ENCODE assay signal across 16 cellular contexts in genomic region chr2:205654878-205655601, GRCh38. TPM values are rescaled to one million over a fixed set of nuclear protein-coding genes. Genes with fewer than 3 reads are reported as not detected.
A peak's percentile ranks its signal among the peaks of the same experiment; 100 is the strongest.
DNase-seq lines count a peak whose midpoint lies in the region; ATAC-seq, FAIRE-seq and TF ChIP-seq lines count a peak whose summit lies in the region.
"Had no signal": no experiment of that assay in that cellular context is flagged by ENCODE, and none has a peak within 500 bp of the region (broad histone marks: within the 10 kb centered on the region; RNA-seq: fewer than 3 reads in every experiment).

No MANE protein-coding gene starts in this region.

- 0 out of 4 replicates have a peak overlapping the region, but pooled peaks of 1 of the 2 experiments have one; percentile 10 for H4K8ac ChIP-seq in IMR-90 (ENCODE audit: low read depth in 2 of 2, low read length in 2 of 2)

- intact Hi-C loops in IMR-90 (cut with micrococcal nuclease) = no loop called here
- intact Hi-C loops in K562 (cut with micrococcal nuclease) = no loop called here
- intact Hi-C loops in left cardiac atrium (cut with DNase I) = no loop called here

- peak overlapping the region; percentile 74; the same call in 1 of the 2 replicates for H2AK5ac ChIP-seq in IMR-90 (ENCODE audit: low read depth, low read length)

- no peak overlapping the region for H3K9ac ChIP-seq in IMR-90 (ENCODE audit: low read depth, low read length)
- H3K9ac ChIP-seq in K562 (ENCODE audit: insufficient read depth in 1 of 2, low read depth in 2 of 2, low read length in 2 of 2) = no peak overlapping the region
- no peak overlapping the region for H3K9ac ChIP-seq in keratinocyte (ENCODE audit: control insufficient read depth, extremely low read depth, insufficient read depth, low read length)
- H3K9ac ChIP-seq: BLaER1 treated with 17β-estradiol and CSF1 and Interleukin-3, amounts not matched to agents 10 nM and 100 nM; KMS-11 had no signal

- peak overlapping the region; percentile 40 for H3K14ac ChIP-seq in IMR-90 (replicated peaks; ENCODE audit: low read depth, low read length)

- CTCF ChIA-PET in IMR-90 (lab: Yijun Ruan, JAX) (no interaction called here), K562 (lab: Yijun Ruan, JAX; ENCODE audit: low intra/inter-chr PET ratio) (no interaction called here)

- no peak overlapping the region for H2AFZ ChIP-seq in IMR-90 (replicated peaks; ENCODE audit: low read length, poor library complexity)
- no peak overlapping the region for H2AFZ ChIP-seq in K562 (ENCODE audit: low read depth, low read length)
- no peak overlapping the region for H2AFZ ChIP-seq in keratinocyte (ENCODE audit: control insufficient read depth, low read length)

- no peak for TF ChIP-seq CTCF in IMR-90 (conservative IDR thresholded peaks at IDR 0.05; ENCODE audit: low read depth, low read length)
- TF ChIP-seq CTCF in K562 (IDR thresholded peaks at IDR 0.05 in 2 of 3, conservative IDR thresholded peaks at IDR 0.05 in 1 of 3; ENCODE audit: insufficient read depth in 2 of 3, low read depth in 1 of 3, low read length in 3 of 3) = no peak
- TF ChIP-seq CTCF in keratinocyte (optimal IDR thresholded peaks at IDR 0.05 in 1 of 3, IDR thresholded peaks at IDR 0.05 in 1 of 3, conservative IDR thresholded peaks at IDR 0.05 in 1 of 3; ENCODE audit: extremely low read depth in 1 of 3, insufficient read depth in 2 of 3, low read length in 3 of 3) = no peak

- FAIRE-seq in K562 (lab: Jason Lieb, UNC) = no peak
- peak; percentile 86 for FAIRE-seq in keratinocyte (lab: Jason Lieb, UNC)
- FAIRE-seq: G401.6 had no signal

- H2BK120ac ChIP-seq in IMR-90 (ENCODE audit: low read depth, low read length) = peak overlapping the region; percentile 43

- H3K27me3 ChIP-seq in IMR-90 (ENCODE audit: control insufficient read depth, insufficient read depth, low read length) = no peaks in the 10 kb centered on the region
- H3K27me3 ChIP-seq in K562 (ENCODE audit: control insufficient read depth in 2 of 2, insufficient read depth in 2 of 2, low read length in 2 of 2) = no peaks in the 10 kb centered on the region; a peak in 1 of 5 replicates
- H3K27me3 ChIP-seq in keratinocyte (ENCODE audit: control insufficient read depth, extremely low read depth, insufficient read depth, low read length) = no peaks in the 10 kb centered on the region

- H3K9me1 ChIP-seq in IMR-90 (ENCODE audit: insufficient read depth, low read length) (peaks cover 27% of the 10 kb centered on the region), K562 (ENCODE audit: control insufficient read depth, insufficient read depth, low read length) (no peaks in the 10 kb centered on the region), keratinocyte (ENCODE audit: control insufficient read depth, extremely low read depth, insufficient read depth, low read length) (no peaks in the 10 kb centered on the region)

- TF ChIP-seq POLR2A in IMR-90 (IDR thresholded peaks at IDR 0.05; ENCODE audit: low read depth, low read length) = no peak
- TF ChIP-seq POLR2A in K562 (conservative IDR thresholded peaks at IDR 0.05) = no peak

- H3K18ac ChIP-seq in IMR-90 (ENCODE audit: low read depth, low read length) = no peak overlapping the region; the same call in 1 of the 2 replicates

- peak overlapping the region; percentile 38 for H3K4ac ChIP-seq in IMR-90 (ENCODE audit: low read depth, low read length)

- DNase-seq in AG08396 (ENCODE audit: low spot score) = peak; percentile 58
- peak; percentile 88 for DNase-seq in IMR-90
- DNase-seq in K562 (ENCODE audit: extremely low read depth in 1 of 4, low spot score in 3 of 4) = no peak
- peak; percentile 23 for DNase-seq in keratinocyte (ENCODE audit: low read depth, low spot score)
- DNase-seq in left cardiac atrium = no peak
- DNase-seq in mesenteric fat pad (ENCODE audit: low spot score) = no peak
- DNase-seq in iPS-NIHi11 (ENCODE audit: low spot score) = no peak
- no peak for DNase-seq in NCI-H1436 treated with DMSO at 0.1 percent for 48 hours (lab: John Stamatoyannopoulos, UW)
- DNase-seq: activated T-cell treated with anti-CD3 and anti-CD28 coated beads, Interleukin-2, amount 50 U/mL, for 1 hour; NCI-H2081 treated with DMSO at 0.1 percent for 48 hours; stimulated activated CD4-positive, alpha-beta T cell treated with anti-CD3 and anti-CD28 coated beads, Interleukin-2, amount 100 ng/mL, for 48 hours had no signal

- peak overlapping the region; percentile 9 for H2BK5ac ChIP-seq in IMR-90 (ENCODE audit: low read depth, low read length, poor library complexity, severe bottlenecking)

- no peak overlapping the region for H3K4me2 ChIP-seq in IMR-90 (ENCODE audit: low read depth, low read length)
- H3K4me2 ChIP-seq in K562 (ENCODE audit: insufficient read depth, low read length) = no peak overlapping the region
- no peak overlapping the region for H3K4me2 ChIP-seq in keratinocyte (ENCODE audit: control insufficient read depth, extremely low read depth, insufficient read depth, low read depth, low read length)
- H3K4me2 ChIP-seq: BLaER1 treated with 17β-estradiol and CSF1 and Interleukin-3, amounts not matched to agents 10 nM and 100 nM; KMS-11 had no signal

- no peak overlapping the region; the same call in none of the 2 replicates for H4K91ac ChIP-seq in IMR-90 (ENCODE audit: insufficient read depth, low read depth, low read length)

- H4K20me1 ChIP-seq in IMR-90 (ENCODE audit: insufficient read depth, low read length) = no peaks in the 10 kb centered on the region
- no peaks in the 10 kb centered on the region for H4K20me1 ChIP-seq in K562 (replicated peaks; ENCODE audit: control insufficient read depth, insufficient read depth, low read length)
- no peaks in the 10 kb centered on the region for H4K20me1 ChIP-seq in keratinocyte (ENCODE audit: control insufficient read depth, extremely low read depth, insufficient read depth, low read length)

- H2AK9ac ChIP-seq in IMR-90 (replicated peaks; ENCODE audit: low read depth, low read length, poor library complexity) = peak overlapping the region; percentile 21

- ATAC-seq in IMR-90 (ENCODE audit: low read depth) (peak; percentile 72), K562 (no peak), left cardiac atrium (no peak)
- ATAC-seq: activated CD4-positive, CD25-positive, alpha-beta regulatory T cell treated with anti-CD3 and anti-CD28 coated beads, Interleukin-2, amount 50 U/mL, for 24 hours; stimulated activated memory B cell treated with anti-CD40 and anti-IgM and Interleukin-4, amounts not matched to agents 10 μg/mL and 1 μg/mL and 100 μg/mL, for 72 hours had no signal

- H3K4me3 ChIP-seq in IMR-90 (ENCODE audit: insufficient read depth, low read depth, low read length) = no peak overlapping the region
- H3K4me3 ChIP-seq in K562 = no peak overlapping the region
- no peak overlapping the region for H3K4me3 ChIP-seq in keratinocyte (ENCODE audit: control insufficient read depth in 2 of 3, extremely low read depth in 1 of 3, insufficient read depth in 2 of 3, low read depth in 1 of 3, low read length in 3 of 3)
- H3K4me3 ChIP-seq: BLaER1 treated with 17β-estradiol and CSF1 and Interleukin-3, amounts not matched to agents 10 nM and 100 nM had no signal

- H3K36me3 ChIP-seq in IMR-90 (ENCODE audit: control insufficient read depth, insufficient read depth, low read length) (no peaks in the 10 kb centered on the region), K562 (ENCODE audit: control insufficient read depth, insufficient read depth, low read length) (no peaks in the 10 kb centered on the region), keratinocyte (ENCODE audit: control insufficient read depth in 2 of 2, extremely low read depth in 1 of 2, insufficient read depth in 2 of 2, low read length in 2 of 2) (no peaks in the 10 kb centered on the region)
- H3K36me3 ChIP-seq: BLaER1 treated with 17β-estradiol and CSF1 and Interleukin-3, amounts not matched to agents 10 nM and 100 nM had no signal

- no peak for TF ChIP-seq EP300 in K562 (IDR thresholded peaks at IDR 0.05; ENCODE audit: low read length)

- H3K9me3 ChIP-seq in IMR-90 (ENCODE audit: control insufficient read depth, insufficient read depth, low read length) (no peaks in the 10 kb centered on the region), K562 (replicated peaks; ENCODE audit: control insufficient read depth, insufficient read depth, low read depth, low read length) (no peaks in the 10 kb centered on the region), keratinocyte (ENCODE audit: control insufficient read depth, low read depth, low read length) (no peaks in the 10 kb centered on the region)
- H3K9me3 ChIP-seq: BLaER1 treated with 17β-estradiol and CSF1 and Interleukin-3, amounts not matched to agents 10 nM and 100 nM had no signal

- BruUV-seq in IMR-90 (replicated peaks; lab: Mats Ljungman, UMichigan) = no TSS peak
- no TSS peak for BruUV-seq in K562 (replicated peaks; lab: Mats Ljungman, UMichigan)

- TF ChIP-seq RAD21 in IMR-90 (IDR thresholded peaks at IDR 0.05; ENCODE audit: low read length) = no peak
- no peak for TF ChIP-seq RAD21 in K562 (CRISPR knock-in tag; conservative IDR thresholded peaks at IDR 0.05 in 1 of 2, IDR thresholded peaks at IDR 0.05 in 1 of 2)

- no peaks in the 10 kb centered on the region; a peak in 1 of 4 replicates for H3K79me1 ChIP-seq in IMR-90 (ENCODE audit: low read depth in 1 of 2, low read length in 2 of 2)

- POLR2A ChIA-PET in IMR-90 (lab: Charles Lee; ENCODE audit: unreplicated experiment) (no interaction called here), K562 (lab: Yijun Ruan, JAX) (no interaction called here)

- dilution Hi-C loops in IMR-90 (cut with HindIII; ENCODE audit: low sequenced_read_pairs, unreplicated experiment) = no loop called here
- dilution Hi-C loops in keratinocyte (cut with MboI; ENCODE audit: extremely low pct_ligation_motif_present, low sequenced_read_pairs) = no loop called here

- peak overlapping the region; percentile 42; the same call in 1 of the 2 replicates for H2BK20ac ChIP-seq in IMR-90 (ENCODE audit: low read depth, low read length)

- in situ Hi-C loops in IMR-90 (cut with MboI; ENCODE audit: low sequenced_read_pairs) = no loop called here
- in situ Hi-C loops in K562 (cut with MboI) = no loop called here

- H2BK15ac ChIP-seq in IMR-90 (ENCODE audit: low read depth, low read length) = peak overlapping the region; percentile 40; the same call in 1 of the 3 replicates

- H3K79me2 ChIP-seq in K562 (ENCODE audit: control insufficient read depth, insufficient read depth, low read length) = no peaks in the 10 kb centered on the region
- H3K79me2 ChIP-seq in keratinocyte (ENCODE audit: control insufficient read depth, insufficient read depth, low read length) = no peaks in the 10 kb centered on the region

- H3K27ac ChIP-seq in IMR-90 (ENCODE audit: insufficient read depth, low read length) = no peak overlapping the region
- no peak overlapping the region for H3K27ac ChIP-seq in K562 (ENCODE audit: extremely low read depth, low read depth, low read length)
- H3K27ac ChIP-seq in keratinocyte (ENCODE audit: control insufficient read depth, insufficient read depth, low read length) = no peak overlapping the region
- H3K27ac ChIP-seq: BLaER1 treated with 17β-estradiol and CSF1 and Interleukin-3, amounts not matched to agents 10 nM and 100 nM; KMS-11 had no signal

- H3K4me1 ChIP-seq in IMR-90 (ENCODE audit: control insufficient read depth, insufficient read depth, low read length) = peaks cover 23% of the 10 kb centered on the region
- H3K4me1 ChIP-seq in K562 (replicated peaks in 1 of 2; ENCODE audit: control insufficient read depth in 2 of 2, insufficient read depth in 2 of 2, low read length in 2 of 2) = no peaks in the 10 kb centered on the region
- peaks cover 20% of the 10 kb centered on the region for H3K4me1 ChIP-seq in keratinocyte (ENCODE audit: control insufficient read depth, extremely low read depth, insufficient read depth, low read length)

- no peak overlapping the region for H3K23ac ChIP-seq in IMR-90 (ENCODE audit: low read depth, low read length)

- H4K5ac ChIP-seq in IMR-90 (ENCODE audit: low read depth, low read length) = no peak overlapping the region

- no peak overlapping the region for H3K56ac ChIP-seq in IMR-90 (ENCODE audit: extremely low read depth, insufficient read depth, low read length)

- WGBS in IMR-90 (ENCODE audit: extremely low coverage in 2 of 2, insufficient read length in 1 of 2), 2 experiments = 94% methylated on average over 2 of the region's 10 CpGs; no CpG with 5 or more reads in 1 of the 2 experiments
- WGBS in K562 (ENCODE audit: insufficient coverage, low coverage, missing lambda C conversion rate) = 0% methylated on average over 10 of the region's 10 CpGs

RNA-seq across cellular contexts. Expression of gene NRP2, which starts 27.3 kb away (rescaled TPM):
- total RNA-seq in IMR-90 (2012; rRNA removed) = 43.3 and 46.4 TPM in 2 replicates
- 45.2 and 51.3 TPM in 2 replicates for polyA plus RNA-seq in IMR-90 (2012; rRNA removed)
- polyA plus RNA-seq in IMR-90 (2012; cell fraction: cytosol; rRNA removed) = 40.6 and 48.8 TPM in 2 replicates
- 27.6 and 54.4 TPM in 2 replicates for polyA plus RNA-seq in IMR-90 (2012; cell fraction: nucleus; rRNA removed; ENCODE audit: low replicate concordance)
- total RNA-seq in K562 (2011; cell fraction: chromatin; rRNA removed; ENCODE audit: low replicate concordance) = not detected in 2 replicates
- total RNA-seq in K562 (2011; cell fraction: nucleolus; rRNA removed) = not detected in 2 replicates
- not detected in 2 replicates for total RNA-seq in K562 (2011; cell fraction: nucleoplasm; rRNA removed)
- 0.05 TPM in 1 of 2 replicates, not detected in the other for total RNA-seq in K562 (2014; rRNA removed)
- total RNA-seq in K562 (2014; rRNA removed; fragmentation: Illumina TruSeq; extraction: Trizol) = not detected in 2 replicates
- total RNA-seq in K562 (2015; rRNA removed; fragmentation: Illumina TruSeq; extraction: Trizol) = not detected in 2 replicates
- 0.13 and 0.31 TPM in 2 replicates for total RNA-seq in K562 (2021)
- polyA plus RNA-seq in K562 (2011; rRNA removed) = not detected in 2 replicates
- polyA plus RNA-seq in K562 (2011; cell fraction: cytosol; rRNA removed) = 0.01 and 0.04 TPM in 2 replicates
- polyA plus RNA-seq in K562 (2011; cell fraction: nucleus; rRNA removed) = not detected in 2 replicates
- 0.01 and 0.06 TPM in 2 replicates for polyA plus RNA-seq in K562 (2012)
- polyA plus RNA-seq in K562 (2014; fragmentation: Illumina TruSeq; extraction: Trizol) = 0.15 TPM in 1 of 2 replicates, not detected in the other
- polyA plus RNA-seq in K562 (2014; fragmentation: Nextera tagmentation; extraction: Ambion mirVana) = not detected
- polyA plus RNA-seq in K562 (2014; rRNA removed) = 0.16 TPM in 1 of 2 replicates, not detected in the other
- not detected in 2 replicates for polyA minus RNA-seq in K562 (2011; rRNA and poly(A)+ RNA removed)
- not detected in 2 replicates for polyA minus RNA-seq in K562 (2011; cell fraction: cytosol; rRNA and poly(A)+ RNA removed)
- polyA minus RNA-seq in K562 (2011; cell fraction: nucleus; rRNA and poly(A)+ RNA removed) = not detected in 2 replicates
- 9.1 to 20.6 TPM (median 20.6 TPM) in 3 replicates for polyA plus RNA-seq in keratinocyte
- 19.9 TPM for polyA plus RNA-seq in keratinocyte (2011; ENCODE audit: low read depth)
- 4.6 and 8.2 TPM in 2 replicates for polyA plus RNA-seq in keratinocyte (2011; cell fraction: cytosol; rRNA removed)
- 30.5 and 32.6 TPM in 2 replicates for polyA plus RNA-seq in keratinocyte (2011; cell fraction: nucleus; rRNA removed)
- 14.4 and 18.2 TPM in 2 replicates for polyA plus RNA-seq in keratinocyte (2012; ENCODE audit: low replicate concordance)
- polyA minus RNA-seq in keratinocyte = 21.0 to 56.7 TPM (median 47.5 TPM) in 3 replicates
- polyA minus RNA-seq in keratinocyte (2011; cell fraction: cytosol; rRNA and poly(A)+ RNA removed) = 8.6 TPM
- 30.6 and 49.4 TPM in 2 replicates for polyA minus RNA-seq in keratinocyte (2011; cell fraction: nucleus; rRNA and poly(A)+ RNA removed)
- total RNA-seq in left cardiac atrium = 10 to 100 TPM; 16.3 to 16.6 TPM
- total RNA-seq in mesenteric fat pad = 66.7 TPM

Comparison
In these comparisons a context has a peak if more than half of its experiments do, and no peak if none do; other contexts are left out.
1. DNase-seq: peak in AG08396 (single experiment), IMR-90 (single experiment) and keratinocyte (single experiment); none in K562 (0 of 4), left cardiac atrium (single experiment), mesenteric fat pad (single experiment), iPS-NIHi11 (single experiment) and NCI-H1436 treated with DMSO at 0.1 percent for 48 hours (single experiment).
2. RNA of gene NRP2, which starts 27.3 kb away (total RNA-seq): 66.7 TPM in mesenteric fat pad (single experiment), 43.3 to 46.4 TPM in IMR-90 and 16.3 to 16.6 TPM in left cardiac atrium; 0.05 to 0.31 TPM in K562; every median in the first group is over 10 times any median in the second.